Comparison of ENCODE assay signal across 23 cellular contexts in the genomic region with DNA sequence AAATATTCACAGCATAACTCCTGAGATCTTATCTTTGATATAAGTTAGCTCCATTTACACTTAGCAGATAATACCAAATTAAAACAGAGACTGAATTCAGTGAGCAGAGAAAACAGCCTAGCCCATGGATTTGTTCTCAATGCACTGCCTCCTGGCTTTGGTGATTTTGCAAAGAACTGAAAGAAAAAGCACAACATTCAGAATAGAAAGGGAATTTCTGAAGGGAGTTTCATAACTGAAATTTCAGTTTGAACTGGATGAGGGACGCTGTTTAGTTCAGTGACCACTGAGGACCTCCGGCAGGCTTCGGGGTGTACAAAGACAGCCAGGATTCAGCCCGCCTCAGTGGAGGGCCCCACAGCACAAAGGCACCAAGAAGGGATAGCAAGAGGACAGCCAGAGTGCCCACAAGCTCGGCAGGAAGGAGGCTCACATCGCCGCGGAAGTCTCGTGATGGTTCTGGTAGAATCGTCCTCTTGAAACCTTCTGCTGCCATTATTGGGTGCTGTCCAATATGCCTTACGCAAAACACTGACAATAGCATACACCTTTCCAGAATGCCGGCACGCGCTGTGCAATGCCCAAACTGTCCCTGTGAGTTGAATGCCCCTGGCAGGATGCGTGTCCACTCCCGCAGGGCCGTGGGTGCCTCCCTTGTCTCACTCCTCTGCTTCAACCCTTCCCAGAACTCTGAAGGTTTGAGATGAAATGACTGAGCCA. TPM values are rescaled to one million over a fixed set of nuclear protein-coding genes. Genes with fewer than 3 reads are reported as not detected.
"Had no signal": no experiment of that assay in that cellular context is flagged by ENCODE, and none has a peak within 500 bp of the region (broad histone marks: within the 10 kb centered on the region; RNA-seq: fewer than 3 reads in every experiment).

No MANE protein-coding gene starts in this region.

- H3K4me3 ChIP-seq: hepatocyte, left ventricle myocardium inferior, neural progenitor cell, prostate gland, upper lobe of right lung had no signal

- H3K27ac ChIP-seq: hepatocyte, left ventricle myocardium inferior, neural progenitor cell, prostate gland, upper lobe of right lung had no signal

- FAIRE-seq: endometrium had no signal

- DNase-seq: activated CD4-positive, alpha-beta T cell treated with anti-CD3 and anti-CD28 coated beads for 1 hour; activated CD8-positive, alpha-beta memory T cell treated with anti-CD3 and anti-CD28 coated beads for 24 hours; activated CD8-positive, alpha-beta memory T cell treated with anti-CD3 and anti-CD28 coated beads, Interleukin-2, amount 50 U/mL, for 4 hours; activated naive CD4-positive, alpha-beta T cell treated with anti-CD3 and anti-CD28 coated beads for 36 hours; activated T-cell treated with anti-CD3 and anti-CD28 coated beads, Interleukin-2, amount 50 U/mL, for 4 hours; amygdala; cerebellar nuclear complex; effector CD4-positive, alpha-beta T cell; erythroblast; foreskin fibroblast; left ventricle myocardium inferior; mammary epithelial cell; naive thymus-derived CD8-positive, alpha-beta T cell; stimulated activated CD4-positive, alpha-beta T cell treated with anti-CD3 and anti-CD28 coated beads, Interleukin-12 subunit alpha, Interleukin-12 subunit beta, amount 100 ng/mL, for 4 hours; stimulated activated CD4-positive, alpha-beta T cell treated with anti-CD3 and anti-CD28 coated beads, Interleukin-4, amount 100 ng/mL, for 4 hours; stimulated activated naive CD8-positive, alpha-beta T cell treated with anti-CD3 and anti-CD28 coated beads, Interleukin-15, Interleukin-2, amounts not matched to agents 100 U/mL and 50 U/mL, for 24 hours; SW 1271; upper lobe of right lung had no signal

RNA-seq across cellular contexts. Expression of a gene that starts 9.7 kb away (rescaled TPM):
- total RNA-seq: mammary epithelial cell, mesothelial cell of epicardium had no signal
